25 cellular contexts compared by ENCODE assay signal in the genomic region with DNA sequence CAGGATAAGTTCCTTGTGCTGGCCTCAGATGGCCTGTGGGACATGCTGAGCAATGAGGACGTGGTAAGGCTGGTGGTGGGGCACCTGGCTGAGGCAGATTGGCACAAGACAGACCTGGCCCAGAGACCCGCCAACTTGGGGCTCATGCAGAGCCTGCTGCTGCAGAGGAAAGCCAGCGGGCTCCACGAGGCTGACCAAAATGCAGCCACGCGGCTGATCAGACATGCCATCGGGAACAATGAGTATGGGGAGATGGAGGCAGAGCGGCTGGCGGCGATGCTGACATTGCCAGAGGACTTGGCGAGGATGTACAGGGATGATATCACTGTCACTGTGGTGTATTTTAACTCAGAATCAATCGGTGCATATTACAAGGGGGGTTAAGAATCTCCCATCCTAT. TPM values are rescaled to one million over a fixed set of nuclear protein-coding genes. Genes with fewer than 3 reads are reported as not detected.
DNase-seq lines count a peak whose midpoint lies in the region; ATAC-seq, FAIRE-seq and TF ChIP-seq lines count a peak whose summit lies in the region.
"Had no signal": no experiment of that assay in that cellular context is flagged by ENCODE, and none has a peak within 500 bp of the region (broad histone marks: within the 10 kb centered on the region; RNA-seq: fewer than 3 reads in every experiment).

No MANE protein-coding gene starts in this region.

- H2BK15ac ChIP-seq in IMR-90 (ENCODE audit: low read depth, low read length) (no peak overlapping the region), mesendoderm (replicated peaks; ENCODE audit: low read depth) (no peak overlapping the region)

- DNase-seq in IMR-90 (no peak), K562 (ENCODE audit: extremely low read depth in 1 of 4, low spot score in 3 of 4) (no peak), mesendoderm (no peak), thyroid gland (no peak), COLO829 (ENCODE audit: low spot score) (no peak), HAP-1 (ENCODE audit: low spot score in 2 of 2) (no peak)
- DNase-seq in activated effector memory CD4-positive, alpha-beta T cell treated with anti-CD3 and anti-CD28 coated beads, Interleukin-2, amount 50 U/mL, for 16 hours = no peak
- DNase-seq: DMS153, DND-41, NCI-H1048, NCI-H1417, NCI-H1694, NCI-H2029 treated with DMSO at 0.1 percent for 48 hours, NCI-H446 treated with DMSO at 0.1 percent for 48 hours, NCI-H526, NCI-H82, Right ventricle myocardium superior, RPMI8226 had no signal

- H3K79me1 ChIP-seq in IMR-90 (ENCODE audit: low read depth in 1 of 2, low read length in 2 of 2) (peaks cover 15 to 48% of the 10 kb centered on the region in 2 experiments), mesendoderm (ENCODE audit: low read length) (peaks cover 11% of the 10 kb centered on the region)

- POLR2A ChIA-PET in IMR-90 (lab: Charles Lee; ENCODE audit: unreplicated experiment) (interaction anchor here (0.9 kb wide), 1 partner anchor 13 kb away, joined by 4 read pairs; no protein-coding TSS in a partner anchor), K562 (lab: Yijun Ruan, JAX) (interaction anchor here (1.8 kb wide), 1 partner anchor 15 kb away, joined by 5 read pairs; no protein-coding TSS in a partner anchor)

- H4K8ac ChIP-seq in IMR-90 (ENCODE audit: low read depth in 2 of 2, low read length in 2 of 2) (no peak overlapping the region), mesendoderm (ENCODE audit: low read depth, low read length) (no peak overlapping the region)

- H2AK5ac ChIP-seq in IMR-90 (ENCODE audit: low read depth, low read length) (peak overlapping the region; percentile 63; the same call in 1 of the 2 replicates), mesendoderm (ENCODE audit: low read length) (no peak overlapping the region)

- H3K36me3 ChIP-seq in IMR-90 (ENCODE audit: control insufficient read depth, insufficient read depth, low read length) (peaks cover 16% of the 10 kb centered on the region), K562 (ENCODE audit: control insufficient read depth, insufficient read depth, low read length) (peaks cover 59% of the 10 kb centered on the region), mesendoderm (ENCODE audit: control insufficient read depth, insufficient read depth, low read length) (peaks cover 4% of the 10 kb centered on the region), thyroid gland (peaks cover 8 to 12% of the 10 kb centered on the region in 2 donors), HAP-1 (replicated peaks) (peaks cover 30% of the 10 kb centered on the region)

- H2BK120ac ChIP-seq in IMR-90 (ENCODE audit: low read depth, low read length) (peak overlapping the region; percentile 5; the same call in 1 of the 2 replicates), mesendoderm (ENCODE audit: low read depth, low read length) (no peak overlapping the region)

- H3K9ac ChIP-seq in IMR-90 (ENCODE audit: low read depth, low read length) (no peak overlapping the region), K562 (ENCODE audit: insufficient read depth in 1 of 2, low read depth in 2 of 2, low read length in 2 of 2) (peak overlapping the region in 1 of 2 experiments; percentile 43; a peak in 1 of 4 replicates), mesendoderm (ENCODE audit: low read length) (no peak overlapping the region)
- H3K9ac ChIP-seq: KMS-11 had no signal

- H3K4me1 ChIP-seq in IMR-90 (ENCODE audit: control insufficient read depth, insufficient read depth, low read length) = peaks cover 16% of the 10 kb centered on the region
- peaks cover 22 to 28% of the 10 kb centered on the region in 2 experiments for H3K4me1 ChIP-seq in K562 (replicated peaks in 1 of 2; ENCODE audit: control insufficient read depth in 2 of 2, insufficient read depth in 2 of 2, low read length in 2 of 2)
- H3K4me1 ChIP-seq in mesendoderm (ENCODE audit: control insufficient read depth, low read depth, low read length) = no peaks in the 10 kb centered on the region
- H3K4me1 ChIP-seq in thyroid gland = peaks cover 39 to 43% of the 10 kb centered on the region in 2 donors
- H3K4me1 ChIP-seq in HAP-1 = peaks cover 7% of the 10 kb centered on the region

- H2AFZ ChIP-seq in IMR-90 (replicated peaks; ENCODE audit: low read length, poor library complexity) (no peak overlapping the region), K562 (ENCODE audit: low read depth, low read length) (no peak overlapping the region)

- 95% methylated on average over 4 of the region's 12 CpGs; no CpG with 5 or more reads in 1 of the 2 experiments for WGBS in IMR-90 (ENCODE audit: extremely low coverage in 2 of 2, insufficient read length in 1 of 2), 2 experiments
- 90% methylated on average over 11 of the region's 12 CpGs for WGBS in K562 (ENCODE audit: insufficient coverage, low coverage, missing lambda C conversion rate)
- no CpG with 5 or more reads among the region's 12 CpGs for WGBS in mesendoderm (ENCODE audit: extremely low coverage, insufficient coverage, low lambda C conversion rate)
- 92 to 95% methylated on average over 12 of the region's 12 CpGs for WGBS in thyroid gland, 2 donors

- H3K4me3 ChIP-seq in IMR-90 (ENCODE audit: insufficient read depth, low read depth, low read length) = no peak overlapping the region
- H3K4me3 ChIP-seq in K562 = no peak overlapping the region
- H3K4me3 ChIP-seq in mesendoderm (ENCODE audit: low read length) = no peak overlapping the region
- no peak overlapping the region for H3K4me3 ChIP-seq in thyroid gland (replicated peaks in 1 of 3)
- no peak overlapping the region for H3K4me3 ChIP-seq in HAP-1
- H3K4me3 ChIP-seq: SJSA1 had no signal

- 0 out of 2 replicates have a peak overlapping the region, but pooled peaks have one; percentile 1 for H2BK20ac ChIP-seq in IMR-90 (ENCODE audit: low read depth, low read length)

- H2BK5ac ChIP-seq in IMR-90 (ENCODE audit: low read depth, low read length, poor library complexity, severe bottlenecking) (peak overlapping the region; percentile 66), mesendoderm (ENCODE audit: low read length) (no peak overlapping the region)

- CTCF ChIA-PET in IMR-90 (lab: Yijun Ruan, JAX) (interaction anchor here (1.0 to 2.2 kb wide), 2 partner anchors 10 to 12 kb away, joined by 4 to 9 read pairs; no protein-coding TSS in a partner anchor), K562 (lab: Yijun Ruan, JAX; ENCODE audit: low intra/inter-chr PET ratio) (interaction anchor here (0.5 kb wide), 1 partner anchor 11 kb away, joined by 3 read pairs; no protein-coding TSS in a partner anchor)

- no peaks in the 10 kb centered on the region for H3K27me3 ChIP-seq in IMR-90 (ENCODE audit: control insufficient read depth, insufficient read depth, low read length)
- H3K27me3 ChIP-seq in K562 (ENCODE audit: control insufficient read depth in 2 of 2, insufficient read depth in 2 of 2, low read length in 2 of 2) = no peaks in the 10 kb centered on the region
- no peaks in the 10 kb centered on the region for H3K27me3 ChIP-seq in mesendoderm (ENCODE audit: insufficient read depth, low read length, poor library complexity)
- no peaks in the 10 kb centered on the region for H3K27me3 ChIP-seq in thyroid gland
- no peaks in the 10 kb centered on the region for H3K27me3 ChIP-seq in HAP-1 (ENCODE audit: low read depth)
- H3K27me3 ChIP-seq: SJSA1 had no signal

- peak overlapping the region; percentile 26; the same call in 1 of the 2 replicates for H3K27ac ChIP-seq in IMR-90 (ENCODE audit: insufficient read depth, low read length)
- H3K27ac ChIP-seq in K562 (ENCODE audit: extremely low read depth, low read depth, low read length) = no peak overlapping the region
- no peak overlapping the region for H3K27ac ChIP-seq in mesendoderm (ENCODE audit: low read depth, low read length)
- peak overlapping the region; percentile 3 to 68 (median 61) for H3K27ac ChIP-seq in thyroid gland
- H3K27ac ChIP-seq: KMS-11, SJSA1 had no signal

- TF ChIP-seq CTCF in IMR-90 (conservative IDR thresholded peaks at IDR 0.05; ENCODE audit: low read depth, low read length) (no peak), K562 (IDR thresholded peaks at IDR 0.05 in 2 of 3, conservative IDR thresholded peaks at IDR 0.05 in 1 of 3; ENCODE audit: insufficient read depth in 2 of 3, low read depth in 1 of 3, low read length in 3 of 3) (no peak), thyroid gland (IDR thresholded peaks at IDR 0.05) (no peak)

- H3K18ac ChIP-seq in IMR-90 (ENCODE audit: low read depth, low read length) (no peak overlapping the region; the same call in 1 of the 2 replicates), mesendoderm (ENCODE audit: low read length) (no peak overlapping the region)

- H3K9me3 ChIP-seq in IMR-90 (ENCODE audit: control insufficient read depth, insufficient read depth, low read length) = no peaks in the 10 kb centered on the region
- no peaks in the 10 kb centered on the region for H3K9me3 ChIP-seq in K562 (replicated peaks; ENCODE audit: control insufficient read depth, insufficient read depth, low read depth, low read length)
- H3K9me3 ChIP-seq in thyroid gland = no peaks in the 10 kb centered on the region
- no peaks in the 10 kb centered on the region for H3K9me3 ChIP-seq in HAP-1
- H3K9me3 ChIP-seq: SJSA1 had no signal

- H3K56ac ChIP-seq in IMR-90 (ENCODE audit: extremely low read depth, insufficient read depth, low read length) = no peak overlapping the region
- H3K56ac ChIP-seq in mesendoderm (ENCODE audit: low read length) = peak overlapping the region; percentile 15

- peaks cover 10% of the 10 kb centered on the region; the same call in 1 of the 2 replicates for H4K20me1 ChIP-seq in IMR-90 (ENCODE audit: insufficient read depth, low read length)
- H4K20me1 ChIP-seq in K562 (replicated peaks; ENCODE audit: control insufficient read depth, insufficient read depth, low read length) = no peaks in the 10 kb centered on the region; the same call in none of the 2 replicates

- H3K14ac ChIP-seq in IMR-90 (replicated peaks; ENCODE audit: low read depth, low read length) = no peak overlapping the region

- H3K4ac ChIP-seq in IMR-90 (ENCODE audit: low read depth, low read length) (peak overlapping the region; percentile 24), mesendoderm (ENCODE audit: low read depth, low read length) (no peak overlapping the region)

- in situ Hi-C loops in IMR-90 (cut with MboI; ENCODE audit: low sequenced_read_pairs) = no loop called here
- in situ Hi-C loops in K562 (cut with MboI) = no loop called here
- in situ Hi-C loops in HAP-1 (cut with MboI; ENCODE audit: low sequenced_read_pairs) = no loop called here

- H3K23ac ChIP-seq in IMR-90 (ENCODE audit: low read depth, low read length) (no peak overlapping the region), mesendoderm (ENCODE audit: low read length) (no peak overlapping the region)

- TF ChIP-seq EP300 in K562 (IDR thresholded peaks at IDR 0.05; ENCODE audit: low read length) = no peak

- dilution Hi-C loops in IMR-90 (cut with HindIII; ENCODE audit: low sequenced_read_pairs, unreplicated experiment) = no loop called here

- H3K79me2 ChIP-seq in K562 (ENCODE audit: control insufficient read depth, insufficient read depth, low read length) = peaks cover 20% of the 10 kb centered on the region
- peaks cover 4% of the 10 kb centered on the region for H3K79me2 ChIP-seq in mesendoderm (ENCODE audit: control insufficient read depth, insufficient read depth, low read length)

- H3K9me1 ChIP-seq in IMR-90 (ENCODE audit: insufficient read depth, low read length) (peaks cover 13% of the 10 kb centered on the region), K562 (ENCODE audit: control insufficient read depth, insufficient read depth, low read length) (no peaks in the 10 kb centered on the region)

- no peak for FAIRE-seq in K562 (lab: Jason Lieb, UNC)
- FAIRE-seq: GM12892, H54, HTR-8/SVneo had no signal

- H3K4me2 ChIP-seq in IMR-90 (ENCODE audit: low read depth, low read length) (no peak overlapping the region), K562 (ENCODE audit: insufficient read depth, low read length) (no peak overlapping the region), mesendoderm (ENCODE audit: low read length) (no peak overlapping the region)
- H3K4me2 ChIP-seq: KMS-11 had no signal

- TF ChIP-seq POLR2A in IMR-90 (IDR thresholded peaks at IDR 0.05; ENCODE audit: low read depth, low read length) (no peak), K562 (conservative IDR thresholded peaks at IDR 0.05) (no peak), thyroid gland (IDR thresholded peaks at IDR 0.05) (no peak)

- H4K91ac ChIP-seq in IMR-90 (ENCODE audit: insufficient read depth, low read depth, low read length) = no peak overlapping the region; the same call in 1 of the 2 replicates

- no TSS peak for BruUV-seq in IMR-90 (replicated peaks; lab: Mats Ljungman, UMichigan)
- BruUV-seq in K562 (replicated peaks; lab: Mats Ljungman, UMichigan) = no TSS peak

- no peak for ATAC-seq in IMR-90 (ENCODE audit: low read depth)
- no peak for ATAC-seq in K562

- no peak for TF ChIP-seq RAD21 in IMR-90 (IDR thresholded peaks at IDR 0.05; ENCODE audit: low read length)
- TF ChIP-seq RAD21 in K562 (CRISPR knock-in tag; conservative IDR thresholded peaks at IDR 0.05 in 1 of 2, IDR thresholded peaks at IDR 0.05 in 1 of 2) = no peak

- intact Hi-C loops in IMR-90 (cut with micrococcal nuclease) = no loop called here
- intact Hi-C loops in K562 (cut with micrococcal nuclease) = no loop called here
- intact Hi-C loops in thyroid gland (cut with DNase I) = no loop called here

- no peak overlapping the region; the same call in 1 of the 2 replicates for H4K5ac ChIP-seq in IMR-90 (ENCODE audit: low read depth, low read length)
- H4K5ac ChIP-seq in mesendoderm (ENCODE audit: low read length) = no peak overlapping the region

- peak overlapping the region; percentile 6 for H2AK9ac ChIP-seq in IMR-90 (replicated peaks; ENCODE audit: low read depth, low read length, poor library complexity)

RNA-seq across cellular contexts. Expression of a gene that starts 5.2 kb away (rescaled TPM):
- 12.5 and 16.8 TPM in 2 replicates for total RNA-seq in IMR-90 (2012; rRNA removed)
- polyA plus RNA-seq in IMR-90 (2012; rRNA removed) = 5.3 and 5.7 TPM in 2 replicates
- polyA plus RNA-seq in IMR-90 (2012; cell fraction: cytosol; rRNA removed) = 2.9 and 5.3 TPM in 2 replicates
- polyA plus RNA-seq in IMR-90 (2012; cell fraction: nucleus; rRNA removed; ENCODE audit: low replicate concordance) = 4.6 and 5.2 TPM in 2 replicates
- total RNA-seq in K562 (2011; cell fraction: chromatin; rRNA removed; ENCODE audit: low replicate concordance) = 44.7 and 44.9 TPM in 2 replicates
- total RNA-seq in K562 (2011; cell fraction: nucleolus; rRNA removed) = 21.3 and 22.0 TPM in 2 replicates
- total RNA-seq in K562 (2011; cell fraction: nucleoplasm; rRNA removed) = 27.4 and 39.0 TPM in 2 replicates
- 5.5 and 6.7 TPM in 2 replicates for total RNA-seq in K562 (2014; rRNA removed)
- 7.2 and 8.3 TPM in 2 replicates for total RNA-seq in K562 (2014; rRNA removed; fragmentation: Illumina TruSeq; extraction: Trizol)
- 5.8 and 6.7 TPM in 2 replicates for total RNA-seq in K562 (2015; rRNA removed; fragmentation: Illumina TruSeq; extraction: Trizol)
- 17.7 and 18.5 TPM in 2 replicates for total RNA-seq in K562 (2021)
- 24.3 and 28.6 TPM in 2 replicates for polyA plus RNA-seq in K562 (2011; rRNA removed)
- polyA plus RNA-seq in K562 (2011; cell fraction: cytosol; rRNA removed) = 13.0 and 18.7 TPM in 2 replicates
- polyA plus RNA-seq in K562 (2011; cell fraction: nucleus; rRNA removed) = 14.8 and 18.4 TPM in 2 replicates
- polyA plus RNA-seq in K562 (2012) = 5.3 and 7.2 TPM in 2 replicates
- 11.4 and 15.8 TPM in 2 replicates for polyA plus RNA-seq in K562 (2014; fragmentation: Illumina TruSeq; extraction: Trizol)
- 1 to 10 TPM; 2.5 to 4.2 TPM for polyA plus RNA-seq in K562 (2014; fragmentation: Nextera tagmentation; extraction: Ambion mirVana)
- 8.3 and 8.7 TPM in 2 replicates for polyA plus RNA-seq in K562 (2014; rRNA removed)
- 41.5 and 46.7 TPM in 2 replicates for polyA minus RNA-seq in K562 (2011; rRNA and poly(A)+ RNA removed)
- 15.2 and 19.5 TPM in 2 replicates for polyA minus RNA-seq in K562 (2011; cell fraction: cytosol; rRNA and poly(A)+ RNA removed)
- polyA minus RNA-seq in K562 (2011; cell fraction: nucleus; rRNA and poly(A)+ RNA removed) = 10.0 and 16.6 TPM in 2 replicates
- polyA plus RNA-seq in mesendoderm (2013, experiment 1 of 2) = 5.9 TPM
- 6.1 TPM for polyA plus RNA-seq in mesendoderm (2013, experiment 2 of 2)
- total RNA-seq in thyroid gland = 10 to 100 TPM; 10.7 to 34.5 (median 26.9) TPM

RNA-seq across cellular contexts. Expression of a gene that starts 33.2 kb away (rescaled TPM):
- total RNA-seq in IMR-90 (2012; rRNA removed) (not detected in 2 replicates), K562 (2014; rRNA removed) (not detected in 2 replicates), K562 (2014; rRNA removed; fragmentation: Illumina TruSeq; extraction: Trizol) (not detected in 2 replicates), K562 (2015; rRNA removed; fragmentation: Illumina TruSeq; extraction: Trizol) (not detected in 2 replicates), K562 (2021) (not detected in 2 replicates), thyroid gland (100 to 1,000 TPM in 3 of 4 donors, 10 to 100 TPM in 1; 43.1 to 166 (median 134) TPM)
- polyA plus RNA-seq in IMR-90 (2012; rRNA removed) (not detected in 2 replicates), K562 (2011; rRNA removed) (not detected in 2 replicates), K562 (2014; fragmentation: Illumina TruSeq; extraction: Trizol) (not detected in 2 replicates), K562 (2014; fragmentation: Nextera tagmentation; extraction: Ambion mirVana) (not detected), K562 (2014; rRNA removed) (not detected in 2 replicates)
- not detected in 2 replicates for polyA plus RNA-seq in IMR-90 (2012; cell fraction: cytosol; rRNA removed)
- polyA plus RNA-seq in IMR-90 (2012; cell fraction: nucleus; rRNA removed; ENCODE audit: low replicate concordance) = not detected in 2 replicates
- total RNA-seq in K562 (2011; cell fraction: chromatin; rRNA removed; ENCODE audit: low replicate concordance) = not detected in 2 replicates
- total RNA-seq in K562 (2011; cell fraction: nucleolus; rRNA removed) = not detected in 2 replicates
- total RNA-seq in K562 (2011; cell fraction: nucleoplasm; rRNA removed) = not detected in 2 replicates
- polyA plus RNA-seq in K562 (2011; cell fraction: cytosol; rRNA removed) = not detected in 2 replicates
- not detected in 2 replicates for polyA plus RNA-seq in K562 (2011; cell fraction: nucleus; rRNA removed)
- not detected in 2 replicates for polyA plus RNA-seq in K562 (2012)
- not detected in 2 replicates for polyA minus RNA-seq in K562 (2011; rRNA and poly(A)+ RNA removed)
- not detected in 2 replicates for polyA minus RNA-seq in K562 (2011; cell fraction: cytosol; rRNA and poly(A)+ RNA removed)
- not detected in 2 replicates for polyA minus RNA-seq in K562 (2011; cell fraction: nucleus; rRNA and poly(A)+ RNA removed)
- polyA plus RNA-seq in mesendoderm (2013, experiment 1 of 2) = not detected
- polyA plus RNA-seq in mesendoderm (2013, experiment 2 of 2) = not detected
- total RNA-seq: A172, SJSA1 had no signal
- polyA plus RNA-seq: BJ had no signal

RNA-seq across cellular contexts. Expression of a gene that starts 39.8 kb away (rescaled TPM):
- 1.3 and 1.4 TPM in 2 replicates for total RNA-seq in IMR-90 (2012; rRNA removed)
- 2.1 and 2.9 TPM in 2 replicates for polyA plus RNA-seq in IMR-90 (2012; rRNA removed)
- 1.3 and 11.2 TPM in 2 replicates for polyA plus RNA-seq in IMR-90 (2012; cell fraction: cytosol; rRNA removed)
- 25.0 and 37.4 TPM in 2 replicates for polyA plus RNA-seq in IMR-90 (2012; cell fraction: nucleus; rRNA removed; ENCODE audit: low replicate concordance)
- total RNA-seq in K562 (2011; cell fraction: chromatin; rRNA removed; ENCODE audit: low replicate concordance) = not detected in 2 replicates
- total RNA-seq in K562 (2011; cell fraction: nucleolus; rRNA removed) = 0.79 and 1.2 TPM in 2 replicates
- total RNA-seq in K562 (2011; cell fraction: nucleoplasm; rRNA removed) = 0.44 TPM in 1 of 2 replicates, not detected in the other
- total RNA-seq in K562 (2014; rRNA removed) = 0.09 and 0.12 TPM in 2 replicates
- total RNA-seq in K562 (2014; rRNA removed; fragmentation: Illumina TruSeq; extraction: Trizol) = not detected in 2 replicates
- not detected in 2 replicates for total RNA-seq in K562 (2015; rRNA removed; fragmentation: Illumina TruSeq; extraction: Trizol)
- total RNA-seq in K562 (2021) = 0.13 and 0.16 TPM in 2 replicates
- polyA plus RNA-seq in K562 (2011; rRNA removed) = 0.05 and 0.20 TPM in 2 replicates
- 0.28 and 0.65 TPM in 2 replicates for polyA plus RNA-seq in K562 (2011; cell fraction: cytosol; rRNA removed)
- 0.20 and 0.71 TPM in 2 replicates for polyA plus RNA-seq in K562 (2011; cell fraction: nucleus; rRNA removed)
- 0.12 and 1.1 TPM in 2 replicates for polyA plus RNA-seq in K562 (2012)
- polyA plus RNA-seq in K562 (2014; fragmentation: Illumina TruSeq; extraction: Trizol) = not detected in 2 replicates
- not detected for polyA plus RNA-seq in K562 (2014; fragmentation: Nextera tagmentation; extraction: Ambion mirVana)
- polyA plus RNA-seq in K562 (2014; rRNA removed) = 0.12 TPM in 1 of 2 replicates, not detected in the other
- polyA minus RNA-seq in K562 (2011; rRNA and poly(A)+ RNA removed) = 0.14 TPM in 1 of 2 replicates, not detected in the other
- 0.95 TPM in 1 of 2 replicates, not detected in the other for polyA minus RNA-seq in K562 (2011; cell fraction: cytosol; rRNA and poly(A)+ RNA removed)
- polyA minus RNA-seq in K562 (2011; cell fraction: nucleus; rRNA and poly(A)+ RNA removed) = 0.22 TPM in 1 of 2 replicates, not detected in the other
- 0.06 TPM for polyA plus RNA-seq in mesendoderm (2013, experiment 1 of 2)
- 0.04 TPM for polyA plus RNA-seq in mesendoderm (2013, experiment 2 of 2)
- total RNA-seq in thyroid gland = 10 to 100 TPM in 3 of 4 donors, 1 to 10 TPM in 1; 6.1 to 15.6 (median 10.9) TPM

RNA-seq across cellular contexts. Expression of a gene that starts 41.3 kb away (rescaled TPM):
- total RNA-seq in IMR-90 (2012; rRNA removed) = not detected in 2 replicates
- not detected in 2 replicates for polyA plus RNA-seq in IMR-90 (2012; rRNA removed)
- 0.08 TPM in 1 of 2 replicates, not detected in the other for polyA plus RNA-seq in IMR-90 (2012; cell fraction: cytosol; rRNA removed)
- polyA plus RNA-seq in IMR-90 (2012; cell fraction: nucleus; rRNA removed; ENCODE audit: low replicate concordance) = not detected in 2 replicates
- not detected in 2 replicates for total RNA-seq in K562 (2011; cell fraction: chromatin; rRNA removed; ENCODE audit: low replicate concordance)
- total RNA-seq in K562 (2011; cell fraction: nucleolus; rRNA removed) = not detected in 2 replicates
- not detected in 2 replicates for total RNA-seq in K562 (2011; cell fraction: nucleoplasm; rRNA removed)
- total RNA-seq in K562 (2014; rRNA removed) = 0.24 TPM in 1 of 2 replicates, not detected in the other
- total RNA-seq in K562 (2014; rRNA removed; fragmentation: Illumina TruSeq; extraction: Trizol) = not detected in 2 replicates
- total RNA-seq in K562 (2015; rRNA removed; fragmentation: Illumina TruSeq; extraction: Trizol) = not detected in 2 replicates
- total RNA-seq in K562 (2021) = not detected in 2 replicates
- 0.06 TPM in 1 of 2 replicates, not detected in the other for polyA plus RNA-seq in K562 (2011; rRNA removed)
- polyA plus RNA-seq in K562 (2011; cell fraction: cytosol; rRNA removed) = 0.10 and 0.60 TPM in 2 replicates
- 0.13 TPM in 1 of 2 replicates, not detected in the other for polyA plus RNA-seq in K562 (2011; cell fraction: nucleus; rRNA removed)
- polyA plus RNA-seq in K562 (2012) = 0.08 and 0.09 TPM in 2 replicates
- 0.07 TPM in 1 of 2 replicates, not detected in the other for polyA plus RNA-seq in K562 (2014; fragmentation: Illumina TruSeq; extraction: Trizol)
- under 1 TPM in 1 of 2 experiments, not detected in 1; 0.03 TPM for polyA plus RNA-seq in K562 (2014; fragmentation: Nextera tagmentation; extraction: Ambion mirVana)
- 0.05 TPM in 1 of 2 replicates, not detected in the other for polyA plus RNA-seq in K562 (2014; rRNA removed)
- 0.21 TPM in 1 of 2 replicates, not detected in the other for polyA minus RNA-seq in K562 (2011; rRNA and poly(A)+ RNA removed)
- polyA minus RNA-seq in K562 (2011; cell fraction: cytosol; rRNA and poly(A)+ RNA removed) = not detected in 2 replicates
- not detected in 2 replicates for polyA minus RNA-seq in K562 (2011; cell fraction: nucleus; rRNA and poly(A)+ RNA removed)
- polyA plus RNA-seq in mesendoderm (2013, experiment 1 of 2) = 0.32 TPM
- 0.18 TPM for polyA plus RNA-seq in mesendoderm (2013, experiment 2 of 2)
- under 1 TPM in 1 of 4 donors, not detected in 3; 0.46 TPM for total RNA-seq in thyroid gland
- total RNA-seq: A172, Right ventricle myocardium superior, SJSA1 had no signal
- polyA plus RNA-seq: BJ had no signal

RNA-seq across cellular contexts. Expression of a gene that starts 48.7 kb away (rescaled TPM):
- total RNA-seq in IMR-90 (2012; rRNA removed) (148 and 168 TPM in 2 replicates), K562 (2014; rRNA removed) (147 and 189 TPM in 2 replicates), K562 (2014; rRNA removed; fragmentation: Illumina TruSeq; extraction: Trizol) (57.6 and 86.8 TPM in 2 replicates), K562 (2015; rRNA removed; fragmentation: Illumina TruSeq; extraction: Trizol) (104 and 111 TPM in 2 replicates), K562 (2021) (99.4 and 104 TPM in 2 replicates), thyroid gland (100 to 1,000 TPM in 1 of 4 donors, 10 to 100 TPM in 3; 29.4 to 113 (median 48.3) TPM)
- polyA plus RNA-seq in IMR-90 (2012; rRNA removed) (234 and 283 TPM in 2 replicates), K562 (2011; rRNA removed) (146 and 161 TPM in 2 replicates), K562 (2014; fragmentation: Illumina TruSeq; extraction: Trizol) (113 and 154 TPM in 2 replicates), K562 (2014; fragmentation: Nextera tagmentation; extraction: Ambion mirVana) (100 to 1,000 TPM; 104 to 122 TPM), K562 (2014; rRNA removed) (182 and 250 TPM in 2 replicates)
- 232 and 454 TPM in 2 replicates for polyA plus RNA-seq in IMR-90 (2012; cell fraction: cytosol; rRNA removed)
- polyA plus RNA-seq in IMR-90 (2012; cell fraction: nucleus; rRNA removed; ENCODE audit: low replicate concordance) = 113 and 168 TPM in 2 replicates
- 10.4 and 40.1 TPM in 2 replicates for total RNA-seq in K562 (2011; cell fraction: chromatin; rRNA removed; ENCODE audit: low replicate concordance)
- total RNA-seq in K562 (2011; cell fraction: nucleolus; rRNA removed) = 65.7 and 75.7 TPM in 2 replicates
- 39.2 and 45.6 TPM in 2 replicates for total RNA-seq in K562 (2011; cell fraction: nucleoplasm; rRNA removed)
- 295 and 471 TPM in 2 replicates for polyA plus RNA-seq in K562 (2011; cell fraction: cytosol; rRNA removed)
- polyA plus RNA-seq in K562 (2011; cell fraction: nucleus; rRNA removed) = 117 and 133 TPM in 2 replicates
- 198 and 206 TPM in 2 replicates for polyA plus RNA-seq in K562 (2012)
- 67.2 and 95.6 TPM in 2 replicates for polyA minus RNA-seq in K562 (2011; rRNA and poly(A)+ RNA removed)
- 68.9 and 80.4 TPM in 2 replicates for polyA minus RNA-seq in K562 (2011; cell fraction: cytosol; rRNA and poly(A)+ RNA removed)
- polyA minus RNA-seq in K562 (2011; cell fraction: nucleus; rRNA and poly(A)+ RNA removed) = 16.6 and 19.4 TPM in 2 replicates
- polyA plus RNA-seq in mesendoderm (2013, experiment 1 of 2) = 80.8 TPM
- polyA plus RNA-seq in mesendoderm (2013, experiment 2 of 2) = 79.9 TPM

Comparison
In these comparisons a context has a peak if more than half of its experiments do, and no peak if none do; other contexts are left out.
1. H3K27ac ChIP-seq: peak in IMR-90 (single experiment) and thyroid gland (3 of 3); none in K562 (single experiment) and mesendoderm (single experiment).
2. RNA of a gene that starts 33.2 kb away (total RNA-seq): 43.1 to 166 TPM in thyroid gland; not detected in IMR-90 and not detected in K562; every median in the first group is over 10 times any median in the second.